Comparison of ENCODE assay signal across 13 cellular contexts in genomic region chr14:70698288-70698687, GRCh38. TPM values are rescaled to one million over a fixed set of nuclear protein-coding genes. Genes with fewer than 3 reads are reported as not detected.
A peak's percentile ranks its signal among the peaks of the same experiment; 100 is the strongest.
DNase-seq lines count a peak whose midpoint lies in the region; ATAC-seq, FAIRE-seq and TF ChIP-seq lines count a peak whose summit lies in the region.
"Had no signal": no experiment of that assay in that cellular context is flagged by ENCODE, and none has a peak within 500 bp of the region (broad histone marks: within the 10 kb centered on the region; RNA-seq: fewer than 3 reads in every experiment).

No MANE protein-coding gene starts in this region.

- peaks cover 0 to 8% of the 10 kb centered on the region in 2 donors for H3K4me1 ChIP-seq in lung (ENCODE audit: control insufficient read depth in 2 of 2, insufficient read depth in 2 of 2, low read length in 2 of 2)

- no peaks in the 10 kb centered on the region for H3K36me3 ChIP-seq in lung (ENCODE audit: control insufficient read depth in 2 of 2, insufficient read depth in 2 of 2, low read length in 2 of 2)

- no peaks in the 10 kb centered on the region for H3K27me3 ChIP-seq in lung (ENCODE audit: control insufficient read depth, insufficient read depth)

- no peak for FAIRE-seq in D721Med (lab: Jason Lieb, UNC)
- FAIRE-seq: GM19239 had no signal

- no peak for TF ChIP-seq CTCF in lung (IDR thresholded peaks at IDR 0.05; ENCODE audit: control extremely low read depth, extremely low read depth)
- no peak for TF ChIP-seq CTCF in D721Med (IDR thresholded peaks at IDR 0.05; ENCODE audit: insufficient read depth, missing control alignments)

- WGBS in lung, 2 donors, result 47 to 67% methylated on average over 3 of the region's 3 CpGs

- no peak overlapping the region for H3K4me3 ChIP-seq in lung

- H3K9me3 ChIP-seq in lung (ENCODE audit: control insufficient read depth in 2 of 2, insufficient read depth in 1 of 2, low read length in 1 of 2), result no peaks in the 10 kb centered on the region

- peak; percentile 50 for ATAC-seq in lung (ENCODE audit: insufficient read depth, low FRiP score)
- ATAC-seq: activated naive CD8-positive, alpha-beta T cell treated with anti-CD3 and anti-CD28 coated beads, Interleukin-2, amount 50 U/mL, for 24 hours had no signal

- DNase-seq in CD1c-positive myeloid dendritic cell (ENCODE audit: extremely low spot score) (peak; percentile 74), NCI-H226 (peak; percentile 37), dermis blood vessel endothelial cell (peak; percentile 6), lung (ENCODE audit: low spot score) (no peak), T1000 (lab: John Stamatoyannopoulos, UW) (no peak), D721Med (ENCODE audit: insufficient read length, low spot score) (no peak)
- no peak for DNase-seq in activated naive CD4-positive, alpha-beta T cell (lab: John Stamatoyannopoulos, UW)
- DNase-seq in activated CD4-positive, alpha-beta T cell treated with anti-CD3 and anti-CD28 coated beads, Interleukin-2, amount 50 U/mL, for 4 hours, result no peak
- DNase-seq: activated CD4-positive, CD25-positive, alpha-beta regulatory T cell; activated naive CD8-positive, alpha-beta T cell treated with anti-CD3 and anti-CD28 coated beads, Interleukin-2, amount 50 U/mL, for 24 hours; CD8-positive, alpha-beta memory T cell; NCI-H345 had no signal

- H3K27ac ChIP-seq in lung (ENCODE audit: low read depth in 1 of 2, low read length in 1 of 2), result no peak overlapping the region

RNA-seq across cellular contexts. Expression of gene TTC9, which starts 56.6 kb away (rescaled TPM):
- 0.23 and 0.34 TPM in 2 replicates for total RNA-seq in dermis blood vessel endothelial cell
- total RNA-seq in lung, result 1 to 10 TPM; 6.8 to 7.5 TPM
- 1 to 10 TPM; 4.3 to 6.9 TPM for polyA plus RNA-seq in lung

Comparison
In these comparisons a context has a peak if more than half of its experiments do, and no peak if none do; other contexts are left out.
1. DNase-seq: peak in CD1c-positive myeloid dendritic cell (single experiment), NCI-H226 (single experiment) and dermis blood vessel endothelial cell (single experiment); none in lung (single experiment), T1000 (single experiment), activated naive CD4-positive, alpha-beta T cell (0 of 4), activated CD4-positive, alpha-beta T cell treated with anti-CD3 and anti-CD28 coated beads, Interleukin-2, amount 50 U/mL, for 4 hours (0 of 2) and D721Med (single experiment).